8 cellular contexts compared by ENCODE assay signal in the genomic region with DNA sequence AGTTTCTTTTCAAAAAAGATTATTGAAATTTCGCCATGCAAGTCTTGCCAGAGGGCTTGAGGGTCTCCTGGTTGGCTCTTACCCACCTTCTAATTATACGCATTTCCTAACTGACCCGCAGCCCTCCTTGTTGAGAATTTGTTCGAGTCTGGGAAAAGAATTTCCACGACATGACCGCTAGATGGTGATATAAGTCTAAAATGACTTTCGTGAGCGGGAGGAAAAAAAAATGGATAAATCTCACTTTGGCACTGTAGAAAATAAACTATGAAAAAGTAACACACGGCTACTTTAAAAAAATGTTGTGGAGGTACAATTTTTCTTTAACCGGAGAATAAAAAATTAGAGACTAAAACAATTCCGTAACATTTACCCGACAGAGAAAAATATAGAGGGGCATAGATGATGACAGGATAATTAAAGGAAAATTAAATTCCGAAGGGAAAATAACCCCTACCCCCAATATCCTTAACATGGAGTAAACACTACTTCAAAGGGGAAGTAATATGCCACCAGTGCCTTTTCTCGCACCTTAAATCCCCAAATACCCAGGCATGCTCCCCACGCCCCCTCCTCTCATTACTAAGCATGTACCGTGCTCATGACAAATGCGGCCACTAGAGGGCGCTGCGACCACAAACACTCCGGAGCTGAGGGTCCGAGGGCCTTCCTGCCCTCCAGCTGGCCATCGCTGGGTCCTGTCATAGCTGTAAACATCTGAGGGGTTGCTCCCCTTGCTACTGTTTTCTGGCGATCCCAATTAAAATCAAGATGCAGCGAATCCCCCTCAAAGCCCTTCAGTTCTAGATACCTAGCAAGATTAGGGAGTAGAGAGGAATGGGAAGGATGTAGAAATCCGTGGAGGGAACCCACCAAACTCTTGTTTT.
DNase-seq lines count a peak whose midpoint lies in the region; ATAC-seq, FAIRE-seq and TF ChIP-seq lines count a peak whose summit lies in the region.

No MANE protein-coding gene starts in this region.

- CTCF ChIA-PET in activated CD8-positive, alpha-beta T cell treated with anti-CD3 and anti-CD28 coated beads for 36 hours (lab: Charles Lee) = interaction anchor here (0.9 to 2.0 kb wide), 5 partner anchors 12 to 53 kb away, joined by 3 to 12 read pairs (median 4); no protein-coding TSS in a partner anchor

- peaks cover 4% of the 10 kb centered on the region for H3K4me1 ChIP-seq in foreskin keratinocyte

- peaks cover 26% of the 10 kb centered on the region for H3K27me3 ChIP-seq in foreskin keratinocyte

- H3K27ac Mint-ChIP-seq in activated CD8-positive, alpha-beta T cell treated with anti-CD3 and anti-CD28 coated beads for 36 hours = no peak overlapping the region

- intact Hi-C loops in activated CD8-positive, alpha-beta T cell treated with anti-CD3 and anti-CD28 coated beads for 36 hours (cut with micrococcal nuclease) = loop anchor here (5.0 to 10.0 kb wide), 2 partner anchors 285 to 1047 kb away; no protein-coding TSS in a partner anchor

- H3K27me3 Mint-ChIP-seq in activated CD8-positive, alpha-beta T cell treated with anti-CD3 and anti-CD28 coated beads for 36 hours = peaks cover 5% of the 10 kb centered on the region

- peaks cover 3% of the 10 kb centered on the region for H3K4me1 Mint-ChIP-seq in activated CD8-positive, alpha-beta T cell treated with anti-CD3 and anti-CD28 coated beads for 36 hours (ENCODE audit: low read depth)

- no peaks in the 10 kb centered on the region for H3K9me3 Mint-ChIP-seq in activated CD8-positive, alpha-beta T cell treated with anti-CD3 and anti-CD28 coated beads for 36 hours

- H3K4me3 Mint-ChIP-seq in activated CD8-positive, alpha-beta T cell treated with anti-CD3 and anti-CD28 coated beads for 36 hours = no peak overlapping the region

- TF ChIP-seq CTCF in GM10266 (IDR thresholded peaks at IDR 0.05; ENCODE audit: control insufficient read depth, insufficient read depth, low read depth, missing control alignments) (peak; percentile 83), foreskin keratinocyte (conservative IDR thresholded peaks at IDR 0.05) (peak; percentile 71), omental fat pad (IDR thresholded peaks at IDR 0.05) (peak in 2 of 3 donors; percentile 18 to 87)
- TF ChIP-seq CTCF in activated CD8-positive, alpha-beta T cell treated with anti-CD3 and anti-CD28 coated beads for 36 hours (IDR thresholded peaks at IDR 0.05) = peak; percentile 74

- peak; percentile 79 for ATAC-seq in HG03280 (IDR thresholded peaks at IDR 0.05; ENCODE audit: unreplicated experiment)
- peak; percentile 55 for ATAC-seq in activated CD8-positive, alpha-beta T cell treated with anti-CD3 and anti-CD28 coated beads for 36 hours
- peak; percentile 55 for ATAC-seq in foreskin keratinocyte
- ATAC-seq in omental fat pad (ENCODE audit: low FRiP score) = peak; percentile 68

- FAIRE-seq in A204.1 (lab: Jason Lieb, UNC) = peak; percentile 91

- no peak overlapping the region for H3K27ac ChIP-seq in foreskin keratinocyte

- POLR2A ChIA-PET in activated CD8-positive, alpha-beta T cell treated with anti-CD3 and anti-CD28 coated beads for 36 hours (lab: Charles Lee) = no interaction called here

- DNase-seq in GM10266 (ENCODE audit: extremely low spot score) (peak; percentile 47), NCI-H446 treated with DMSO at 0.1 percent for 48 hours (lab: John Stamatoyannopoulos, UW) (peak; percentile 31), foreskin keratinocyte (peak in 1 of 2 donors; percentile 34), omental fat pad (ENCODE audit: low spot score) (peak; percentile 80), cortex of kidney (lab: John Stamatoyannopoulos, UW) (no peak)
- peak; percentile 67 for DNase-seq in activated CD8-positive, alpha-beta T cell treated with anti-CD3 and anti-CD28 coated beads for 36 hours

- no peaks in the 10 kb centered on the region for H3K36me3 Mint-ChIP-seq in activated CD8-positive, alpha-beta T cell treated with anti-CD3 and anti-CD28 coated beads for 36 hours (ENCODE audit: low read depth)
